Comparison of ENCODE assay signal across 9 cellular contexts in genomic region chr9:110254500-110254899, GRCh38. TPM values are rescaled to one million over a fixed set of nuclear protein-coding genes. Genes with fewer than 3 reads are reported as not detected.
DNase-seq lines count a peak whose midpoint lies in the region; ATAC-seq and TF ChIP-seq lines count a peak whose summit lies in the region.
"Had no signal": no experiment of that assay in that cellular context is flagged by ENCODE, and none has a peak within 500 bp of the region (broad histone marks: within the 10 kb centered on the region; RNA-seq: fewer than 3 reads in every experiment).

No MANE protein-coding gene starts in this region.

- H3K4me3 ChIP-seq in BE2C (ENCODE audit: low read depth, low read length), result peak overlapping the region; percentile 64
- H3K4me3 ChIP-seq in LNCaP clone FGC (ENCODE audit: low read depth, low read length), result peak overlapping the region; percentile 86
- peak overlapping the region; percentile 82 to 92 for H3K4me3 ChIP-seq in duodenal mucosa (ENCODE audit: low read depth in 1 of 2, low read length in 2 of 2)

- H3K4me1 ChIP-seq in BE2C (no peaks in the 10 kb centered on the region), duodenal mucosa (ENCODE audit: control insufficient read depth in 1 of 2, insufficient read depth in 2 of 2, low read length in 2 of 2) (peaks cover 33 to 61% of the 10 kb centered on the region in 2 donors)

- H3K36me3 ChIP-seq in BE2C, result peaks cover 18% of the 10 kb centered on the region
- peaks cover 0 to 12% of the 10 kb centered on the region in 2 donors for H3K36me3 ChIP-seq in duodenal mucosa (ENCODE audit: control insufficient read depth in 1 of 2, insufficient read depth in 2 of 2, low read length in 2 of 2)

- TF ChIP-seq CTCF in BE2C (IDR thresholded peaks at IDR 0.05; ENCODE audit: low read depth, low read length) (no peak), LNCaP clone FGC (IDR thresholded peaks at IDR 0.05; ENCODE audit: control insufficient read depth, extremely low read depth, insufficient read depth) (no peak)

- peak overlapping the region; percentile 89 for H3K4me3 Mint-ChIP-seq in natural killer cell treated with Interleukin-12 subunit alpha and Interleukin-12 subunit beta and Interleukin-15 and Interleukin-18, amount 100 ng/mL, for 72 hours

- H3K27me3 ChIP-seq in BE2C (no peaks in the 10 kb centered on the region), duodenal mucosa (ENCODE audit: control insufficient read depth in 1 of 2, insufficient read depth in 2 of 2, low read length in 2 of 2) (no peaks in the 10 kb centered on the region)

- peak overlapping the region; percentile 72 to 86 for H3K27ac Mint-ChIP-seq in natural killer cell treated with Interleukin-12 subunit alpha and Interleukin-12 subunit beta and Interleukin-15 and Interleukin-18, amount 100 ng/mL, for 72 hours

- H3K4me1 Mint-ChIP-seq in natural killer cell treated with Interleukin-12 subunit alpha and Interleukin-12 subunit beta and Interleukin-15 and Interleukin-18, amount 100 ng/mL, for 72 hours (ENCODE audit: low read depth in 2 of 2), result peaks cover 39 to 43% of the 10 kb centered on the region in 2 donors

- peaks cover 0 to 4% of the 10 kb centered on the region in 2 donors for H3K27me3 Mint-ChIP-seq in natural killer cell treated with Interleukin-12 subunit alpha and Interleukin-12 subunit beta and Interleukin-15 and Interleukin-18, amount 100 ng/mL, for 72 hours

- H3K9me3 ChIP-seq in BE2C (no peaks in the 10 kb centered on the region), duodenal mucosa (ENCODE audit: control insufficient read depth in 1 of 2, low read length in 2 of 2) (no peaks in the 10 kb centered on the region)

- peaks cover 11% of the 10 kb centered on the region for H3K36me3 Mint-ChIP-seq in natural killer cell treated with Interleukin-12 subunit alpha and Interleukin-12 subunit beta and Interleukin-15 and Interleukin-18, amount 100 ng/mL, for 72 hours

- peak overlapping the region; percentile 88 for H3K27ac ChIP-seq in duodenal mucosa (ENCODE audit: low read depth, low read length)

- H3K9ac ChIP-seq in duodenal mucosa (ENCODE audit: low read depth in 1 of 2, low read length in 2 of 2), result peak overlapping the region; percentile 89 to 93

- ATAC-seq in natural killer cell treated with Interleukin-12 subunit alpha and Interleukin-12 subunit beta and Interleukin-15 and Interleukin-18, amount 100 ng/mL, for 72 hours, result no peak
- no peak for ATAC-seq in GM19324 (IDR thresholded peaks at IDR 0.05; ENCODE audit: low FRiP score, unreplicated experiment)
- no peak for ATAC-seq in HG02759 (IDR thresholded peaks at IDR 0.05; ENCODE audit: unreplicated experiment)

- H3K9me3 Mint-ChIP-seq in natural killer cell treated with Interleukin-12 subunit alpha and Interleukin-12 subunit beta and Interleukin-15 and Interleukin-18, amount 100 ng/mL, for 72 hours, result no peaks in the 10 kb centered on the region

- DNase-seq in BE2C (no peak), LNCaP clone FGC (ENCODE audit: low read depth) (no peak), hippocampal formation (lab: John Stamatoyannopoulos, UW) (no peak), Kasumi-1 (lab: John Stamatoyannopoulos, UW) (no peak)
- no peak for DNase-seq in natural killer cell treated with Interleukin-12 subunit alpha and Interleukin-12 subunit beta and Interleukin-15 and Interleukin-18, amount 100 ng/mL, for 72 hours (ENCODE audit: low spot score)

RNA-seq across cellular contexts. Expression of gene TXN, which starts 1.8 kb away (rescaled TPM):
- polyA plus RNA-seq in BE2C (2012; ENCODE audit: insufficient read depth, insufficient read length, low read depth), result 176 TPM
- 100 to 1,000 TPM; 193 to 229 TPM for total RNA-seq in natural killer cell treated with Interleukin-12 subunit alpha and Interleukin-12 subunit beta and Interleukin-15 and Interleukin-18, amount 100 ng/mL, for 72 hours

RNA-seq across cellular contexts. Expression of gene C9orf152, which starts 46.5 kb away (rescaled TPM):
- polyA plus RNA-seq in BE2C (2012; ENCODE audit: insufficient read depth, insufficient read length, low read depth), result not detected
- total RNA-seq in natural killer cell treated with Interleukin-12 subunit alpha and Interleukin-12 subunit beta and Interleukin-15 and Interleukin-18, amount 100 ng/mL, for 72 hours, result not detected
- total RNA-seq: sciatic nerve had no signal
